30 cellular contexts compared by ENCODE assay signal in the genomic region with DNA sequence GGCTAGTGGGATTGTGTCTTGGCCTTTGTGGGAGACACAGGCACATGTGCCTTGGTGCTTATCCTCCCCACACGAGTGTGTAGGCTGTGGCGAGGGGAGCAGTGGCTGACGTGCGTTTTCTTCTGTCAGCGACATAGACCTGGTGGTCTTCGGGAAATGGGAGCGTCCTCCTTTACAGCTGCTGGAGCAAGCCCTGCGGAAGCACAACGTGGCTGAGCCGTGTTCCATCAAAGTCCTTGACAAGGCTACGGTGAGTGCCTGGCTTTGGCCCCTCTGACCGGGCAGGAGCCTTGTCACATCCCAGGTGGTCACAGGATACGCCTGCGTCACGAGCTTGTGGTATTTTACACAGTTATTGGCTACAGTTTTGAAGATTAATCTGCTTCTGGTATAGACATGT. TPM values are rescaled to one million over a fixed set of nuclear protein-coding genes. Genes with fewer than 3 reads are reported as not detected.
A peak's percentile ranks its signal among the peaks of the same experiment; 100 is the strongest.
DNase-seq lines count a peak whose midpoint lies in the region; ATAC-seq, FAIRE-seq and TF ChIP-seq lines count a peak whose summit lies in the region.
"Had no signal": no experiment of that assay in that cellular context is flagged by ENCODE, and none has a peak within 500 bp of the region (broad histone marks: within the 10 kb centered on the region; RNA-seq: fewer than 3 reads in every experiment).

No MANE protein-coding gene starts in this region.

- no peak for FAIRE-seq in kidney (lab: Jason Lieb, UNC)
- FAIRE-seq: GM18507, H1 had no signal

- H3K36me3 Mint-ChIP-seq in activated T-cell treated with anti-CD3 and anti-CD28 coated beads, Interleukin-2, amount 50 U/mL, for 72 hours (ENCODE audit: insufficient read depth in 2 of 2), result peaks cover 15 to 25% of the 10 kb centered on the region in 2 donors
- peaks cover 6% of the 10 kb centered on the region for H3K36me3 Mint-ChIP-seq in IgD-negative memory B cell
- peaks cover 63 to 74% of the 10 kb centered on the region in 2 donors for H3K36me3 Mint-ChIP-seq in stimulated activated naive B cell treated with anti-CD40 and anti-IgM and Interleukin-4, amounts not matched to agents 10 μg/mL and 1 μg/mL and 100 μg/mL, for 72 hours

- intact Hi-C loops in kidney (cut with DNase I), result loop anchor here (10.0 kb wide), 1 partner anchor 105 kb away; a partner anchor contains a TSS

- H3K27ac ChIP-seq in kidney (ENCODE audit: low read depth in 2 of 2, low read length in 2 of 2), result no peak overlapping the region
- H3K27ac ChIP-seq: body of pancreas, dorsolateral prefrontal cortex, heart right ventricle, SJCRH30, testis, uterus had no signal

- no peak for ATAC-seq in activated T-cell treated with anti-CD3 and anti-CD28 coated beads, Interleukin-2, amount 50 U/mL, for 72 hours (replicated peaks in 1 of 2)
- ATAC-seq in stimulated activated naive B cell treated with anti-CD40 and anti-IgM and Interleukin-4, amounts not matched to agents 10 μg/mL and 1 μg/mL and 100 μg/mL, for 72 hours (replicated peaks), result no peak
- ATAC-seq in GM18873 (IDR thresholded peaks at IDR 0.05; ENCODE audit: low FRiP score, unreplicated experiment), result no peak
- ATAC-seq: body of pancreas, heart right ventricle, K562 had no signal

- H3K4me3 ChIP-seq in kidney (ENCODE audit: low read length in 2 of 2), result no peak overlapping the region
- H3K4me3 ChIP-seq: body of pancreas, dorsolateral prefrontal cortex, heart right ventricle, K562, SJCRH30, testis, uterus had no signal

- peak overlapping the region; percentile 44 to 48 for H3K4me3 Mint-ChIP-seq in activated T-cell treated with anti-CD3 and anti-CD28 coated beads, Interleukin-2, amount 50 U/mL, for 72 hours
- peak overlapping the region in 1 of 4 donors; percentile 45 for H3K4me3 Mint-ChIP-seq in IgD-negative memory B cell
- peak overlapping the region; percentile 8 to 62 for H3K4me3 Mint-ChIP-seq in stimulated activated naive B cell treated with anti-CD40 and anti-IgM and Interleukin-4, amounts not matched to agents 10 μg/mL and 1 μg/mL and 100 μg/mL, for 72 hours
- H3K4me3 Mint-ChIP-seq: activated CD4-positive, alpha-beta T cell treated with anti-CD3 and anti-CD28 coated beads, Interleukin-2, amount 10 ng/mL, durations not matched to agents 7 days and 5 days; CD8-positive, alpha-beta memory T cell; naive B cell had no signal

- no peaks in the 10 kb centered on the region for H3K9me3 Mint-ChIP-seq in activated T-cell treated with anti-CD3 and anti-CD28 coated beads, Interleukin-2, amount 50 U/mL, for 72 hours
- H3K9me3 Mint-ChIP-seq in IgD-negative memory B cell, result no peaks in the 10 kb centered on the region
- peaks cover 0 to 2% of the 10 kb centered on the region in 2 donors for H3K9me3 Mint-ChIP-seq in stimulated activated naive B cell treated with anti-CD40 and anti-IgM and Interleukin-4, amounts not matched to agents 10 μg/mL and 1 μg/mL and 100 μg/mL, for 72 hours
- H3K9me3 Mint-ChIP-seq: activated CD4-positive, alpha-beta T cell treated with anti-CD3 and anti-CD28 coated beads, Interleukin-2, amount 10 ng/mL, durations not matched to agents 7 days and 5 days; CD8-positive, alpha-beta memory T cell; naive B cell had no signal

- H3K4me1 ChIP-seq in kidney (ENCODE audit: control insufficient read depth in 1 of 2, insufficient read depth in 1 of 2, low read depth in 1 of 2, low read length in 2 of 2), result peaks cover 0 to 5% of the 10 kb centered on the region in 2 donors
- H3K4me1 ChIP-seq: SJCRH30, testis, uterus had no signal

- no peaks in the 10 kb centered on the region for H3K27me3 Mint-ChIP-seq in activated T-cell treated with anti-CD3 and anti-CD28 coated beads, Interleukin-2, amount 50 U/mL, for 72 hours (ENCODE audit: low read depth)
- no peaks in the 10 kb centered on the region for H3K27me3 Mint-ChIP-seq in IgD-negative memory B cell
- H3K27me3 Mint-ChIP-seq in stimulated activated naive B cell treated with anti-CD40 and anti-IgM and Interleukin-4, amounts not matched to agents 10 μg/mL and 1 μg/mL and 100 μg/mL, for 72 hours, result no peaks in the 10 kb centered on the region
- H3K27me3 Mint-ChIP-seq: activated CD4-positive, alpha-beta T cell treated with anti-CD3 and anti-CD28 coated beads, Interleukin-2, amount 10 ng/mL, durations not matched to agents 7 days and 5 days; CD8-positive, alpha-beta memory T cell; naive B cell had no signal

- DNase-seq in activated T-cell treated with anti-CD3 and anti-CD28 coated beads, Interleukin-2, amount 50 U/mL, for 72 hours, result no peak
- DNase-seq in activated T-cell treated with anti-CD3 and anti-CD28 coated beads, Interleukin-2, amount 50 U/mL, for 48 hours, result no peak
- DNase-seq in kidney (peak; percentile 60), globus pallidus (ENCODE audit: low spot score) (no peak), T-helper 2 cell (no peak)
- no peak for DNase-seq in stimulated activated naive B cell treated with anti-CD40 and anti-IgM and Interleukin-4, amounts not matched to agents 10 μg/mL and 1 μg/mL and 100 μg/mL, for 72 hours
- DNase-seq: activated CD4-positive, alpha-beta T cell treated with anti-CD3 and anti-CD28 coated beads, Interleukin-2, amount 10 ng/mL, durations not matched to agents 7 days and 5 days; activated gamma-delta T cell; body of pancreas; CD8-positive, alpha-beta memory T cell; cerebellar nuclear complex; dorsolateral prefrontal cortex; foreskin melanocyte; heart right ventricle; midbrain; naive B cell; NCI-H1092 treated with DMSO at 0.1 percent for 48 hours; NCI-H1694 treated with DMSO at 0.1 percent for 48 hours; NCI-H2171; NCI-H82; nucleus accumbens; SJCRH30; stimulated activated naive CD4-positive, alpha-beta T cell; testis; uterus had no signal

- no peaks in the 10 kb centered on the region for H3K9me3 ChIP-seq in kidney (ENCODE audit: control insufficient read depth in 1 of 2, low read length in 2 of 2)
- H3K9me3 ChIP-seq: body of pancreas, heart right ventricle, SJCRH30, testis, uterus had no signal

- no peak overlapping the region for H3K9ac ChIP-seq in kidney (ENCODE audit: low read length in 2 of 2)

- H3K27ac Mint-ChIP-seq in activated T-cell treated with anti-CD3 and anti-CD28 coated beads, Interleukin-2, amount 50 U/mL, for 72 hours, result peak overlapping the region; percentile 99
- peak overlapping the region; percentile 31 to 67 (median 53) for H3K27ac Mint-ChIP-seq in IgD-negative memory B cell
- H3K27ac Mint-ChIP-seq in stimulated activated naive B cell treated with anti-CD40 and anti-IgM and Interleukin-4, amounts not matched to agents 10 μg/mL and 1 μg/mL and 100 μg/mL, for 72 hours, result peak overlapping the region; percentile 87

- H3K36me3 ChIP-seq in kidney (ENCODE audit: control insufficient read depth in 1 of 2, insufficient read depth in 2 of 2, low read length in 2 of 2), result peaks cover 20 to 38% of the 10 kb centered on the region in 2 donors
- H3K36me3 ChIP-seq: SJCRH30, uterus had no signal

- H3K4me1 Mint-ChIP-seq in activated T-cell treated with anti-CD3 and anti-CD28 coated beads, Interleukin-2, amount 50 U/mL, for 72 hours (ENCODE audit: low read depth), result peaks cover 56% of the 10 kb centered on the region
- H3K4me1 Mint-ChIP-seq in IgD-negative memory B cell, result peaks cover 25 to 28% (median 26%) of the 10 kb centered on the region in 3 donors
- H3K4me1 Mint-ChIP-seq in stimulated activated naive B cell treated with anti-CD40 and anti-IgM and Interleukin-4, amounts not matched to agents 10 μg/mL and 1 μg/mL and 100 μg/mL, for 72 hours, result peaks cover 42 to 70% of the 10 kb centered on the region in 2 donors

- TF ChIP-seq CTCF in kidney (IDR thresholded peaks at IDR 0.05; ENCODE audit: borderline replicate concordance, extremely low read depth, insufficient read depth), result no peak

RNA-seq across cellular contexts. Expression of a gene that starts 26.4 kb away (rescaled TPM):
- total RNA-seq in activated T-cell treated with anti-CD3 and anti-CD28 coated beads, Interleukin-2, amount 50 U/mL, for 72 hours, result 10 to 100 TPM; 45.0 to 49.8 TPM
- polyA plus RNA-seq in IgD-negative memory B cell, result 1.6 TPM
- 22.8 TPM for total RNA-seq in kidney
- polyA plus RNA-seq in kidney (ENCODE audit: insufficient read depth, low read depth, low replicate concordance), result 4.8 TPM
